ENCODE assay signal across 26 cellular contexts in the genomic region with DNA sequence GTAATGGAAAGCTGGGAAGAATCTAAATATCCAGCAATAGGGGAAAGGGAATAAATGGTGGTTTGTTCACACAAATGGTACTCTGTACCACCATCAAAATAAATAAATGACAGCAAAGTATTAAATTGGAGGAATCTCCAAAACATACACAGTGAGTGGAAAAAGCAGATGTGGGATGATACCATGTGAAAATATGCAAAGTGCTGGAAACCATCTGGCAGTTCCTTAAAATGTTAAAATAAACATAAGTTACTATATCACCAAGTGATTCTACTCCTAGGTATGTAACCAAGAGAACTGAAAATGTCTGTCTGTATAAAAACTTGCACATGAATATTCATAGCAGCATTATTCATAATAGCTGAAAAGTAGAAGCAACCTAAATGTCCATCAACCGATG. TPM values are rescaled to one million over a fixed set of nuclear protein-coding genes. Genes with fewer than 3 reads are reported as not detected.
DNase-seq lines count a peak whose midpoint lies in the region; ATAC-seq and TF ChIP-seq lines count a peak whose summit lies in the region.
"Had no signal": no experiment of that assay in that cellular context is flagged by ENCODE, and none has a peak within 500 bp of the region (broad histone marks: within the 10 kb centered on the region; RNA-seq: fewer than 3 reads in every experiment).

No MANE protein-coding gene starts in this region.

- H3K9me3 Mint-ChIP-seq in chondrocyte (ENCODE audit: low read depth): peaks cover 2% of the 10 kb centered on the region
- H3K9me3 Mint-ChIP-seq in activated CD4-positive, alpha-beta T cell treated with anti-CD3 and anti-CD28 coated beads for 36 hours (ENCODE audit: low read depth): peaks cover 3% of the 10 kb centered on the region

- ATAC-seq in HG03439 (IDR thresholded peaks at IDR 0.05; ENCODE audit: unreplicated experiment): no peak
- ATAC-seq in HG03460 (IDR thresholded peaks at IDR 0.05; ENCODE audit: unreplicated experiment): no peak
- ATAC-seq in activated CD4-positive, alpha-beta T cell treated with anti-CD3 and anti-CD28 coated beads for 36 hours: no peak

- intact Hi-C loops in activated CD4-positive, alpha-beta T cell treated with anti-CD3 and anti-CD28 coated beads for 36 hours (cut with DNase I, micrococcal nuclease): no loop called here

- H3K36me3 Mint-ChIP-seq in chondrocyte (ENCODE audit: low read depth): no peaks in the 10 kb centered on the region
- H3K36me3 Mint-ChIP-seq in activated CD4-positive, alpha-beta T cell treated with anti-CD3 and anti-CD28 coated beads for 36 hours (ENCODE audit: low read depth): peaks cover 16% of the 10 kb centered on the region
- H3K36me3 Mint-ChIP-seq: CD4-positive, alpha-beta memory T cell had no signal

- DNase-seq in EH (ENCODE audit: low read depth): peak; percentile 90
- DNase-seq in HCEC 1CT: peak; percentile 85
- DNase-seq in chondrocyte (ENCODE audit: low spot score): no peak
- peak; percentile 38 for DNase-seq in iris pigment epithelial cell (ENCODE audit: low read depth)
- no peak for DNase-seq in glomerular visceral epithelial cell (ENCODE audit: extremely low spot score)
- no peak for DNase-seq in activated CD4-positive, alpha-beta T cell treated with anti-CD3 and anti-CD28 coated beads for 36 hours
- DNase-seq: activated CD4-positive, alpha-beta T cell treated with anti-CD3 and anti-CD28 coated beads for 1 hour; activated T-cell treated with anti-CD3 and anti-CD28 coated beads, Interleukin-2, amount 50 U/mL, for 1 hour; amygdala; CD4-positive, alpha-beta memory T cell; cortex of kidney; islet precursor cell; KG1; left ventricle myocardium inferior; NCI-H1436; NCI-H446; NCI-H82; T-helper 2 cell had no signal

- peak overlapping the region; percentile 77 for H3K27ac Mint-ChIP-seq in chondrocyte (ENCODE audit: unreplicated experiment)
- H3K27ac Mint-ChIP-seq in activated CD4-positive, alpha-beta T cell treated with anti-CD3 and anti-CD28 coated beads for 36 hours: no peak overlapping the region
- H3K27ac Mint-ChIP-seq: stimulated activated naive CD8-positive, alpha-beta T cell treated with anti-CD3 and anti-CD28 coated beads, Interleukin-15, Interleukin-2, amounts not matched to agents 100 ng/mL and 50 ng/mL, for 24 hours had no signal

- CTCF ChIA-PET in activated CD4-positive, alpha-beta T cell treated with anti-CD3 and anti-CD28 coated beads for 36 hours (lab: Charles Lee): interaction anchor here (1.0 kb wide), 3 partner anchors 41 to 288 kb away, joined by 3 to 5 read pairs (median 3); partner anchors contain the start of gene TEX48

- peaks cover 39% of the 10 kb centered on the region for H3K4me1 Mint-ChIP-seq in chondrocyte (ENCODE audit: low read depth)
- peaks cover 34% of the 10 kb centered on the region for H3K4me1 Mint-ChIP-seq in activated CD4-positive, alpha-beta T cell treated with anti-CD3 and anti-CD28 coated beads for 36 hours

- H3K4me3 Mint-ChIP-seq in chondrocyte (ENCODE audit: unreplicated experiment): no peak overlapping the region
- H3K4me3 Mint-ChIP-seq in activated CD4-positive, alpha-beta T cell treated with anti-CD3 and anti-CD28 coated beads for 36 hours: no peak overlapping the region
- H3K4me3 Mint-ChIP-seq: CD4-positive, alpha-beta memory T cell; stimulated activated naive CD8-positive, alpha-beta T cell treated with anti-CD3 and anti-CD28 coated beads, Interleukin-15, Interleukin-2, amounts not matched to agents 100 ng/mL and 50 ng/mL, for 24 hours had no signal

- POLR2A ChIA-PET in activated CD4-positive, alpha-beta T cell treated with anti-CD3 and anti-CD28 coated beads for 36 hours (lab: Charles Lee): no interaction called here

- TF ChIP-seq CTCF in chondrocyte (IDR thresholded peaks at IDR 0.05): no peak

- no peaks in the 10 kb centered on the region for H3K27me3 Mint-ChIP-seq in chondrocyte (ENCODE audit: low read depth)
- H3K27me3 Mint-ChIP-seq in activated CD4-positive, alpha-beta T cell treated with anti-CD3 and anti-CD28 coated beads for 36 hours: peaks cover 2% of the 10 kb centered on the region
- H3K27me3 Mint-ChIP-seq: CD4-positive, alpha-beta memory T cell; stimulated activated naive CD8-positive, alpha-beta T cell treated with anti-CD3 and anti-CD28 coated beads, Interleukin-15, Interleukin-2, amounts not matched to agents 100 ng/mL and 50 ng/mL, for 24 hours had no signal

RNA-seq across cellular contexts. Expression of gene TEX48, which starts 41.9 kb away (rescaled TPM):
- not detected in 3 replicates for total RNA-seq in chondrocyte
- total RNA-seq in activated CD4-positive, alpha-beta T cell treated with anti-CD3 and anti-CD28 coated beads for 36 hours: under 1 TPM; 0.69 to 0.75 TPM
- total RNA-seq: CD4-positive, alpha-beta memory T cell; Daoy; glomerular endothelial cell; left ventricle myocardium inferior; pulmonary artery endothelial cell; RPMI7951; SJSA1 had no signal

Comparison
In these comparisons a context has a peak if more than half of its experiments do, and no peak if none do; other contexts are left out.
1. DNase-seq: peak in EH (single experiment), HCEC 1CT (single experiment) and iris pigment epithelial cell (single experiment); none in chondrocyte (single experiment), glomerular visceral epithelial cell (single experiment) and activated CD4-positive, alpha-beta T cell treated with anti-CD3 and anti-CD28 coated beads for 36 hours (single experiment).